In genomic region chr13:49791753-49792549, GRCh38 we compare ENCODE assay signal across 8 cellular contexts. TPM values are rescaled to one million over a fixed set of nuclear protein-coding genes. Genes with fewer than 3 reads are reported as not detected.
DNase-seq lines count a peak whose midpoint lies in the region; ATAC-seq and TF ChIP-seq lines count a peak whose summit lies in the region.

No MANE protein-coding gene starts in this region.

- H3K79me2 ChIP-seq in PC-3 (ENCODE audit: low read length) (peaks cover 49% of the 10 kb centered on the region), neural cell (replicated peaks; ENCODE audit: insufficient read depth, low read length) (peaks cover 46% of the 10 kb centered on the region)

- H3K9ac ChIP-seq in PC-3 (ENCODE audit: low read length) (peak overlapping the region; percentile 87), neural cell (ENCODE audit: low read length) (peak overlapping the region; percentile 90)

- TF ChIP-seq POLR2A in GM18505 (IDR thresholded peaks at IDR 0.05; ENCODE audit: borderline replicate concordance, extremely low read depth, insufficient read depth, insufficient read length) (peak; percentile 43), suprapubic skin (IDR thresholded peaks at IDR 0.05) (no peak)

- H3K27ac ChIP-seq in PC-3 (ENCODE audit: low read length): peak overlapping the region; percentile 91
- H3K27ac ChIP-seq in neural cell (ENCODE audit: low read length): peak overlapping the region; percentile 92
- peak overlapping the region; percentile 93 for H3K27ac ChIP-seq in suprapubic skin

- TF ChIP-seq RAD21 in neural cell (conservative IDR thresholded peaks at IDR 0.05): no peak

- ATAC-seq in GM18505 (IDR thresholded peaks at IDR 0.05; ENCODE audit: unreplicated experiment) (peak; percentile 29), HG02981 (IDR thresholded peaks at IDR 0.05; ENCODE audit: unreplicated experiment) (peak; percentile 23), PC-3 (peak; percentile 16)

- no peaks in the 10 kb centered on the region for H3K36me3 ChIP-seq in PC-3 (ENCODE audit: low read depth, low read length)
- peaks cover 4% of the 10 kb centered on the region for H3K36me3 ChIP-seq in neural cell (ENCODE audit: insufficient read depth, low read length)
- H3K36me3 ChIP-seq in suprapubic skin: no peaks in the 10 kb centered on the region

- H4K20me1 ChIP-seq in PC-3 (ENCODE audit: low read length) (peaks cover 21% of the 10 kb centered on the region), neural cell (ENCODE audit: insufficient read depth) (no peaks in the 10 kb centered on the region)

- H3K4me2 ChIP-seq in PC-3 (ENCODE audit: low read length) (peak overlapping the region; percentile 93), neural cell (ENCODE audit: low read length) (peak overlapping the region; percentile 99)

- H3K4me1 Mint-ChIP-seq in activated T-helper 2 cell treated with anti-CD3 and anti-CD28 coated beads, Interferon-gamma antibody, Interleukin-2, Interleukin-4, amounts not matched to agents 10 μg/mL and 5 μg/mL and 100 μg/mL, durations not matched to agents 14 hours and 24 hours and 36 hours (ENCODE audit: low read depth): peaks cover 30% of the 10 kb centered on the region

- H3K9me3 ChIP-seq in PC-3 (ENCODE audit: low read length) (no peaks in the 10 kb centered on the region), neural cell (ENCODE audit: low read length) (no peaks in the 10 kb centered on the region), suprapubic skin (no peaks in the 10 kb centered on the region)

- intact Hi-C loops in PC-3 (cut with micrococcal nuclease): loop anchor here (2.0 to 5.0 kb wide), 3 partner anchors 60 to 123 kb away; partner anchors contain the start of gene EBPL
- intact Hi-C loops in activated T-helper 2 cell treated with anti-CD3 and anti-CD28 coated beads, Interferon-gamma antibody, Interleukin-2, Interleukin-4, amounts not matched to agents 10 μg/mL and 5 μg/mL and 100 μg/mL, durations not matched to agents 14 hours and 24 hours and 36 hours (cut with micrococcal nuclease): loop anchor here (1.0 to 10.0 kb wide), 10 partner anchors 55 to 1123 kb away; partner anchors contain the start of genes CAB39L, CDADC1, EBPL and SETDB2

- DNase-seq in 8988T (peak; percentile 28), PC-3 (peak; percentile 19), fibroblast of peridontal ligament (ENCODE audit: extremely low read depth) (peak; percentile 30), suprapubic skin (ENCODE audit: low spot score in 2 of 2) (peak in 1 of 2 donors; percentile 71)
- DNase-seq in activated T-helper 2 cell treated with anti-CD3 and anti-CD28 coated beads, Interferon-gamma antibody, Interleukin-2, Interleukin-4, amounts not matched to agents 10 μg/mL and 5 μg/mL and 100 μg/mL, durations not matched to agents 14 hours and 24 hours and 36 hours (ENCODE audit: low spot score): peak; percentile 45

- H3F3A ChIP-seq in PC-3 (ENCODE audit: low read length, unreplicated experiment) (no peaks in the 10 kb centered on the region), neural cell (ENCODE audit: insufficient read depth, low read length, poor library complexity, severe bottlenecking) (no peaks in the 10 kb centered on the region)

- no peaks in the 10 kb centered on the region for H3K27me3 ChIP-seq in PC-3 (ENCODE audit: low read length)
- H3K27me3 ChIP-seq in neural cell (ENCODE audit: insufficient read depth, low read depth, low read length): no peaks in the 10 kb centered on the region
- H3K27me3 ChIP-seq in suprapubic skin: no peaks in the 10 kb centered on the region

- CTCF ChIA-PET in PC-3 (lab: Charles Lee): interaction anchor here (0.6 to 1.3 kb wide), 3 partner anchors 110 to 144 kb away, joined by 3 to 9 read pairs (median 5); partner anchors contain the start of gene SPRYD7

- H3K4me3 Mint-ChIP-seq in activated T-helper 2 cell treated with anti-CD3 and anti-CD28 coated beads, Interferon-gamma antibody, Interleukin-2, Interleukin-4, amounts not matched to agents 10 μg/mL and 5 μg/mL and 100 μg/mL, durations not matched to agents 14 hours and 24 hours and 36 hours (ENCODE audit: low read depth): peak overlapping the region; percentile 92

- 0% methylated on average over 5 of the region's 97 CpGs for WGBS in suprapubic skin

- no TSS peak for BruUV-seq in PC-3 (replicated peaks; lab: Mats Ljungman, UMichigan)

- H3K4me1 ChIP-seq in PC-3 (ENCODE audit: insufficient read depth, low read length): peaks cover 18% of the 10 kb centered on the region
- H3K4me1 ChIP-seq in suprapubic skin: peaks cover 28% of the 10 kb centered on the region

- no peaks in the 10 kb centered on the region for H3K9me2 ChIP-seq in PC-3 (replicated peaks; ENCODE audit: low read length)
- H3K9me2 ChIP-seq in neural cell (ENCODE audit: insufficient read depth, low read length): no peaks in the 10 kb centered on the region

- no peak for TF ChIP-seq CTCF in PC-3 (conservative IDR thresholded peaks at IDR 0.05; ENCODE audit: low read depth, low read length)
- no peak for TF ChIP-seq CTCF in neural cell (IDR thresholded peaks at IDR 0.05; ENCODE audit: poor library complexity, severe bottlenecking)
- TF ChIP-seq CTCF in suprapubic skin (IDR thresholded peaks at IDR 0.05): no peak

- peak overlapping the region; percentile 51 for H2AFZ ChIP-seq in PC-3 (ENCODE audit: low read length)
- H2AFZ ChIP-seq in neural cell (ENCODE audit: low read depth, low read length): peak overlapping the region; percentile 60

- no peaks in the 10 kb centered on the region for H3K27me3 Mint-ChIP-seq in activated T-helper 2 cell treated with anti-CD3 and anti-CD28 coated beads, Interferon-gamma antibody, Interleukin-2, Interleukin-4, amounts not matched to agents 10 μg/mL and 5 μg/mL and 100 μg/mL, durations not matched to agents 14 hours and 24 hours and 36 hours (ENCODE audit: low read depth)

- POLR2A ChIA-PET in PC-3 (lab: Charles Lee; ENCODE audit: unreplicated experiment): interaction anchor here (0.6 kb wide), 1 partner anchor 182 kb away, joined by 5 read pairs; no protein-coding TSS in a partner anchor

- H3K36me3 Mint-ChIP-seq in activated T-helper 2 cell treated with anti-CD3 and anti-CD28 coated beads, Interferon-gamma antibody, Interleukin-2, Interleukin-4, amounts not matched to agents 10 μg/mL and 5 μg/mL and 100 μg/mL, durations not matched to agents 14 hours and 24 hours and 36 hours (ENCODE audit: low read depth): peaks cover 22% of the 10 kb centered on the region

- TF ChIP-seq EP300 in neural cell (conservative IDR thresholded peaks at IDR 0.05; ENCODE audit: poor library complexity, severe bottlenecking) (no peak), suprapubic skin (IDR thresholded peaks at IDR 0.05) (no peak)

- peak overlapping the region; percentile 92 for H3K27ac Mint-ChIP-seq in activated T-helper 2 cell treated with anti-CD3 and anti-CD28 coated beads, Interferon-gamma antibody, Interleukin-2, Interleukin-4, amounts not matched to agents 10 μg/mL and 5 μg/mL and 100 μg/mL, durations not matched to agents 14 hours and 24 hours and 36 hours

- H3K4me3 ChIP-seq in PC-3 (ENCODE audit: low read length) (peak overlapping the region; percentile 80), neural cell (ENCODE audit: low read length) (peak overlapping the region; percentile 92), suprapubic skin (peak overlapping the region; percentile 77)

- H3K9me3 Mint-ChIP-seq in activated T-helper 2 cell treated with anti-CD3 and anti-CD28 coated beads, Interferon-gamma antibody, Interleukin-2, Interleukin-4, amounts not matched to agents 10 μg/mL and 5 μg/mL and 100 μg/mL, durations not matched to agents 14 hours and 24 hours and 36 hours: no peaks in the 10 kb centered on the region

TF ChIP-seq in neural cell, 6 proteins besides CTCF, POLR2A, EP300 and RAD21:
- TF ChIP-seq SMC3 (conservative IDR thresholded peaks at IDR 0.05; ENCODE audit: poor library complexity) (no peak), MXI1 (conservative IDR thresholded peaks at IDR 0.05; ENCODE audit: poor library complexity, severe bottlenecking) (peak; percentile 37), EZH2 (IDR thresholded peaks at IDR 0.05; ENCODE audit: borderline replicate concordance, insufficient read depth, low read length, poor library complexity, severe bottlenecking) (no peak), POLR2AphosphoS5 (IDR thresholded peaks at IDR 0.05) (peak; percentile 91)
- TF ChIP-seq, protein P1, sequence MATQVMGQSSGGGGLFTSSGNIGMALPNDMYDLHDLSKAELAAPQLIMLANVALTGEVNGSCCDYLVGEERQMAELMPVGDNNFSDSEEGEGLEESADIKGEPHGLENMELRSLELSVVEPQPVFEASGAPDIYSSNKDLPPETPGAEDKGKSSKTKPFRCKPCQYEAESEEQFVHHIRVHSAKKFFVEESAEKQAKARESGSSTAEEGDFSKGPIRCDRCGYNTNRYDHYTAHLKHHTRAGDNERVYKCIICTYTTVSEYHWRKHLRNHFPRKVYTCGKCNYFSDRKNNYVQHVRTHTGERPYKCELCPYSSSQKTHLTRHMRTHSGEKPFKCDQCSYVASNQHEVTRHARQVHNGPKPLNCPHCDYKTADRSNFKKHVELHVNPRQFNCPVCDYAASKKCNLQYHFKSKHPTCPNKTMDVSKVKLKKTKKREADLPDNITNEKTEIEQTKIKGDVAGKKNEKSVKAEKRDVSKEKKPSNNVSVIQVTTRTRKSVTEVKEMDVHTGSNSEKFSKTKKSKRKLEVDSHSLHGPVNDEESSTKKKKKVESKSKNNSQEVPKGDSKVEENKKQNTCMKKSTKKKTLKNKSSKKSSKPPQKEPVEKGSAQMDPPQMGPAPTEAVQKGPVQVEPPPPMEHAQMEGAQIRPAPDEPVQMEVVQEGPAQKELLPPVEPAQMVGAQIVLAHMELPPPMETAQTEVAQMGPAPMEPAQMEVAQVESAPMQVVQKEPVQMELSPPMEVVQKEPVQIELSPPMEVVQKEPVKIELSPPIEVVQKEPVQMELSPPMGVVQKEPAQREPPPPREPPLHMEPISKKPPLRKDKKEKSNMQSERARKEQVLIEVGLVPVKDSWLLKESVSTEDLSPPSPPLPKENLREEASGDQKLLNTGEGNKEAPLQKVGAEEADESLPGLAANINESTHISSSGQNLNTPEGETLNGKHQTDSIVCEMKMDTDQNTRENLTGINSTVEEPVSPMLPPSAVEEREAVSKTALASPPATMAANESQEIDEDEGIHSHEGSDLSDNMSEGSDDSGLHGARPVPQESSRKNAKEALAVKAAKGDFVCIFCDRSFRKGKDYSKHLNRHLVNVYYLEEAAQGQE (IDR thresholded peaks at IDR 0.05; ENCODE audit: borderline replicate concordance): peak; percentile 12

RNA-seq across cellular contexts. Expression of gene KPNA3, which starts 0.5 kb away (rescaled TPM):
- 11.7 and 14.4 TPM in 2 replicates for total RNA-seq in PC-3 (2014; rRNA removed)
- 46.1 and 49.0 TPM in 2 replicates for total RNA-seq in activated T-helper 2 cell treated with anti-CD3 and anti-CD28 coated beads, Interferon-gamma antibody, Interleukin-2, Interleukin-4, amounts not matched to agents 10 μg/mL and 5 μg/mL and 100 μg/mL, durations not matched to agents 14 hours and 24 hours and 36 hours
- polyA plus RNA-seq in neural cell: 40.5 and 41.7 TPM in 2 replicates
- polyA minus RNA-seq in neural cell: 75.7 and 87.2 TPM in 2 replicates
- total RNA-seq in suprapubic skin: 10 to 100 TPM; 17.1 to 27.3 (median 23.6) TPM
